ENCODE assay signal across 9 cellular contexts in the genomic region with DNA sequence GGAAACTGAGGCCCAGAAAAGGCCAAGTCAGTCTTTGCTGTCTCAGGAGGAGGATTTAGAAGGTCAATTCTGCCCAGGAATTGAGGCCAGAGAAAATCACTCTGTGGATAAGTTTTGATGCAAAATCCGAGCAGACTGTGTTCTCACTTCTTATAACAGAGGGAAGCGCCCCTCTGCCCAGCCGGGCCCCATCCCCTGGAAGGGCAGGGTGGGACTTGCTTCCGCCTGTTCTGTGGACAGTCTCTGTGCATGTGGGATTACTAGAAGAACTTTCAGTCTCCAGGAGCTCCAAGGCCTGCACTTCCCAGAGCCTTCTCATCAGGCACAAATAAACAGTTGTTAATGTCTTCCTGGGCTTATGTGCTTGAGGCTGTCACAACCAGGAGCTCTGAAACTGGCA.
"Had no signal": no experiment of that assay in that cellular context is flagged by ENCODE, and none has a peak within 500 bp of the region (broad histone marks: within the 10 kb centered on the region; RNA-seq: fewer than 3 reads in every experiment).

No MANE protein-coding gene starts in this region.

- H3K9me3 ChIP-seq: HAP-1 had no signal

- ATAC-seq: HCT116, HepG2, K562 had no signal

- DNase-seq: GOT3, H7, HFFc6, KG1 had no signal

- H3K9me3 Mint-ChIP-seq: HFFc6 had no signal

- H3K27ac ChIP-seq: HL-60 had no signal

- H3K36me3 ChIP-seq: HAP-1 had no signal

- H3K4me1 ChIP-seq: HAP-1 had no signal

- H3K4me3 Mint-ChIP-seq: HFFc6 had no signal

- H3K27ac Mint-ChIP-seq: HFFc6 had no signal

- H3K4me3 ChIP-seq: HAP-1, K562 had no signal
